ENCODE assay signal across 11 cellular contexts in the genomic region with DNA sequence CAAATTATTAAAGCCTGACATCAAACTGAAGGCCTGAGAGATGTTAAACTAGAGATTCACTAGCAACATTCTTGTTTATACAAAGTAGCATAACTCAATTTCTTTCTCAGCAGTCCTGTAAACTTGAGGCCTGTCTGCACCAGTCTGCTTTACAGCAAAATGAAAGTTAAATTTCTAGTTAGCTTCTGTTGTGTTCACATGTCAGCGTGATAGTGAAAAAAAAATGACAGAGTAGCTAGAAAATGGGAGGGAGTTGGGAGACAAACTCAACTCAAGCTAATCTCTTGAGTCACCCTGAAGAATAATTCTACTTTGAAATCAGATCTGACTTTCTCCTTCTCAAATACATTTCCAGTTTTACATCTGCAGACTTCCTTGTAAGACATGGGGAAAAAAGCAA. TPM values are rescaled to one million over a fixed set of nuclear protein-coding genes. Genes with fewer than 3 reads are reported as not detected.
A peak's percentile ranks its signal among the peaks of the same experiment; 100 is the strongest.
DNase-seq lines count a peak whose midpoint lies in the region; ATAC-seq and TF ChIP-seq lines count a peak whose summit lies in the region.
"Had no signal": no experiment of that assay in that cellular context is flagged by ENCODE, and none has a peak within 500 bp of the region (broad histone marks: within the 10 kb centered on the region; RNA-seq: fewer than 3 reads in every experiment).

No MANE protein-coding gene starts in this region.

- H3K23ac ChIP-seq in H9 (ENCODE audit: insufficient read length, low read depth, low read length) = no peak overlapping the region

- no peak overlapping the region for H2AK5ac ChIP-seq in H9 (ENCODE audit: insufficient read length, low read length)

- no peak overlapping the region for H3K27ac ChIP-seq in H9 (ENCODE audit: insufficient read length, low read depth, low read length)
- H3K27ac ChIP-seq in smooth muscle cell (ENCODE audit: low read depth) = peak overlapping the region; percentile 73

- H3K27me3 Mint-ChIP-seq in H9 (ENCODE audit: low read depth) (no peaks in the 10 kb centered on the region), Calu3 (ENCODE audit: unreplicated experiment) (no peaks in the 10 kb centered on the region)
- peaks cover 21% of the 10 kb centered on the region for H3K27me3 Mint-ChIP-seq in activated T-helper 1 cell treated with anti-CD3 and anti-CD28 coated beads, Interleukin-12 subunit alpha, Interleukin-12 subunit beta, Interleukin-2, Interleukin-4 antibody, amounts not matched to agents 30 ng/mL and 10 ng/mL and 1 ng/mL, durations not matched to agents 14 hours and 24 hours and 36 hours (ENCODE audit: insufficient read depth)

- TF ChIP-seq CTCF in H9 (conservative IDR thresholded peaks at IDR 0.05) (no peak), smooth muscle cell (IDR thresholded peaks at IDR 0.05; ENCODE audit: borderline replicate concordance, insufficient read depth, poor library complexity, severe bottlenecking) (no peak), Calu3 (IDR thresholded peaks at IDR 0.05; ENCODE audit: unreplicated experiment) (no peak)

- H4K5ac ChIP-seq in H9 (ENCODE audit: insufficient read length, low read depth, low read length) = no peak overlapping the region

- peaks cover 20% of the 10 kb centered on the region for H3F3A ChIP-seq in smooth muscle cell (ENCODE audit: low read depth)

- CTCF ChIA-PET in Calu3 (lab: Charles Lee) = interaction anchor here (1.1 kb wide), 1 partner anchor 33 kb away, joined by 3 read pairs; no protein-coding TSS in a partner anchor

- H3K9me3 Mint-ChIP-seq in H9 (peaks cover 0 to 2% of the 10 kb centered on the region in 2 experiments; a peak in 2 of 5 replicates), Calu3 (ENCODE audit: low read depth, unreplicated experiment) (no peaks in the 10 kb centered on the region)
- no peaks in the 10 kb centered on the region for H3K9me3 Mint-ChIP-seq in activated T-helper 1 cell treated with anti-CD3 and anti-CD28 coated beads, Interleukin-12 subunit alpha, Interleukin-12 subunit beta, Interleukin-2, Interleukin-4 antibody, amounts not matched to agents 30 ng/mL and 10 ng/mL and 1 ng/mL, durations not matched to agents 14 hours and 24 hours and 36 hours

- ATAC-seq in HG02610 (IDR thresholded peaks at IDR 0.05; ENCODE audit: unreplicated experiment) = no peak

- no peak overlapping the region for H3K4me3 Mint-ChIP-seq in H9
- no peak overlapping the region for H3K4me3 Mint-ChIP-seq in activated T-helper 1 cell treated with anti-CD3 and anti-CD28 coated beads, Interleukin-12 subunit alpha, Interleukin-12 subunit beta, Interleukin-2, Interleukin-4 antibody, amounts not matched to agents 30 ng/mL and 10 ng/mL and 1 ng/mL, durations not matched to agents 14 hours and 24 hours and 36 hours
- no peak overlapping the region for H3K4me3 Mint-ChIP-seq in Calu3 (ENCODE audit: low read depth, unreplicated experiment)

- no peak overlapping the region for H3K14ac ChIP-seq in H9 (ENCODE audit: insufficient read depth, low read length)

- no peak overlapping the region for H3K4me2 ChIP-seq in H9 (ENCODE audit: insufficient read depth, insufficient read length, low read length)
- peak overlapping the region; percentile 72 for H3K4me2 ChIP-seq in smooth muscle cell

- H3K79me2 ChIP-seq in H9 (ENCODE audit: insufficient read depth, low read length) (peaks cover 23% of the 10 kb centered on the region; the same call in 1 of the 2 replicates), smooth muscle cell (ENCODE audit: low read depth) (peaks cover 93% of the 10 kb centered on the region)

- no peaks in the 10 kb centered on the region for H3K27me3 ChIP-seq in H9 (ENCODE audit: insufficient read depth, low read length)
- no peaks in the 10 kb centered on the region for H3K27me3 ChIP-seq in smooth muscle cell (ENCODE audit: low read depth)

- no peak overlapping the region for H2AFZ ChIP-seq in H9 (ENCODE audit: low read length)
- H2AFZ ChIP-seq in smooth muscle cell (ENCODE audit: low read depth) = no peak overlapping the region

- no peaks in the 10 kb centered on the region for H3K36me3 ChIP-seq in smooth muscle cell (ENCODE audit: low read depth)

- WGBS in H9 (ENCODE audit: extremely low coverage, insufficient read length, low lambda C conversion rate) = no CpG with 5 or more reads among the region's 1 CpG
- 28% methylated on average over 1 of the region's 1 CpG for WGBS in smooth muscle cell (ENCODE audit: low lambda C conversion rate)

- no peak overlapping the region for H3K56ac ChIP-seq in H9 (ENCODE audit: insufficient read length, low read depth, low read length)

- H3K79me1 ChIP-seq in H9 (ENCODE audit: insufficient read depth, low read depth, low read length, poor library complexity, severe bottlenecking) = peaks cover 5% of the 10 kb centered on the region

- no peaks in the 10 kb centered on the region for H3K23me2 ChIP-seq in H9 (ENCODE audit: insufficient read length, low read depth, low read length, poor library complexity, severe bottlenecking)

- H2BK120ac ChIP-seq in H9 (ENCODE audit: low read depth, low read length, poor library complexity, severe bottlenecking) = no peak overlapping the region

- H3K9me3 ChIP-seq in H9 (ENCODE audit: control insufficient read depth, low read depth, low read length) = no peaks in the 10 kb centered on the region
- H3K9me3 ChIP-seq in smooth muscle cell (replicated peaks; ENCODE audit: low read depth) = no peaks in the 10 kb centered on the region

- no peak overlapping the region for H3T11ph ChIP-seq in H9 (ENCODE audit: low read length)

- no peaks in the 10 kb centered on the region for H4K20me1 ChIP-seq in H9 (ENCODE audit: control insufficient read depth, insufficient read depth, insufficient read length)
- peaks cover 93% of the 10 kb centered on the region for H4K20me1 ChIP-seq in smooth muscle cell (ENCODE audit: low read depth)

- H2BK12ac ChIP-seq in H9 (ENCODE audit: insufficient read length, low read depth, low read length) = no peak overlapping the region

- H2BK20ac ChIP-seq in H9 (ENCODE audit: low read depth, low read length, poor library complexity, severe bottlenecking) = no peak overlapping the region

- H3K4ac ChIP-seq in H9 (ENCODE audit: low read depth, low read length) = no peak overlapping the region

- DNase-seq in H9 (no peak), iris pigment epithelial cell (ENCODE audit: low read depth) (peak; percentile 78), smooth muscle cell (lab: John Stamatoyannopoulos, UW; ENCODE audit: unreplicated experiment) (no peak), DMS79 (lab: John Stamatoyannopoulos, UW) (no peak), Calu3 (no peak)
- no peak for DNase-seq in activated T-helper 1 cell treated with anti-CD3 and anti-CD28 coated beads, Interleukin-12 subunit alpha, Interleukin-12 subunit beta, Interleukin-2, Interleukin-4 antibody, amounts not matched to agents 30 ng/mL and 10 ng/mL and 1 ng/mL, durations not matched to agents 14 hours and 24 hours and 36 hours (ENCODE audit: low spot score)
- DNase-seq in central memory CD4-positive, alpha-beta T cell = no peak
- DNase-seq: activated T-cell treated with anti-CD3 and anti-CD28 coated beads for 4 hours, midbrain, T-helper 1 cell had no signal

- H3K27ac Mint-ChIP-seq in H9 (peak overlapping the region in 2 of 3 experiments; percentile 8 to 64; a peak in 2 of 7 replicates), Calu3 (ENCODE audit: unreplicated experiment) (no peak overlapping the region)
- peak overlapping the region; percentile 6 for H3K27ac Mint-ChIP-seq in activated T-helper 1 cell treated with anti-CD3 and anti-CD28 coated beads, Interleukin-12 subunit alpha, Interleukin-12 subunit beta, Interleukin-2, Interleukin-4 antibody, amounts not matched to agents 30 ng/mL and 10 ng/mL and 1 ng/mL, durations not matched to agents 14 hours and 24 hours and 36 hours

- peaks cover 2% of the 10 kb centered on the region; the same call in 1 of the 2 replicates for H3K4me1 ChIP-seq in H9 (ENCODE audit: insufficient read depth, low read length)
- H3K4me1 ChIP-seq in smooth muscle cell (ENCODE audit: low read depth) = peaks cover 34% of the 10 kb centered on the region

- intact Hi-C loops in activated T-helper 1 cell treated with anti-CD3 and anti-CD28 coated beads, Interleukin-12 subunit alpha, Interleukin-12 subunit beta, Interleukin-2, Interleukin-4 antibody, amounts not matched to agents 30 ng/mL and 10 ng/mL and 1 ng/mL, durations not matched to agents 14 hours and 24 hours and 36 hours (cut with micrococcal nuclease) = loop anchor here (10.0 kb wide), 1 partner anchor 397 kb away; no protein-coding TSS in a partner anchor
- intact Hi-C loops in Calu3 (cut with micrococcal nuclease; ENCODE audit: unreplicated experiment) = no loop called here

- H2BK5ac ChIP-seq in H9 (ENCODE audit: insufficient read length, low read length) = no peak overlapping the region

- H4K91ac ChIP-seq in H9 (ENCODE audit: insufficient read length, low read depth, low read length) = no peak overlapping the region

- peak overlapping the region; percentile 5 for H3K4me3 ChIP-seq in smooth muscle cell

- BruUV-seq in Calu3 (replicated peaks; lab: Mats Ljungman, UMichigan) = no TSS peak

- H3K36me3 Mint-ChIP-seq in H9 (ENCODE audit: insufficient read depth in 1 of 3, low read depth in 3 of 3) = peaks cover 12 to 27% (median 25%) of the 10 kb centered on the region in 3 experiments
- no peaks in the 10 kb centered on the region for H3K36me3 Mint-ChIP-seq in activated T-helper 1 cell treated with anti-CD3 and anti-CD28 coated beads, Interleukin-12 subunit alpha, Interleukin-12 subunit beta, Interleukin-2, Interleukin-4 antibody, amounts not matched to agents 30 ng/mL and 10 ng/mL and 1 ng/mL, durations not matched to agents 14 hours and 24 hours and 36 hours (ENCODE audit: low read depth)
- peaks cover 3% of the 10 kb centered on the region for H3K36me3 Mint-ChIP-seq in Calu3 (ENCODE audit: insufficient read depth, unreplicated experiment)

- H3K9ac ChIP-seq in H9 (ENCODE audit: extremely low read depth, insufficient read length, low read length) = no peak overlapping the region
- H3K9ac ChIP-seq in smooth muscle cell (ENCODE audit: low read depth) = no peak overlapping the region

- H3K4me1 Mint-ChIP-seq in H9 = peaks cover 40 to 46% of the 10 kb centered on the region in 2 experiments
- H3K4me1 Mint-ChIP-seq in activated T-helper 1 cell treated with anti-CD3 and anti-CD28 coated beads, Interleukin-12 subunit alpha, Interleukin-12 subunit beta, Interleukin-2, Interleukin-4 antibody, amounts not matched to agents 30 ng/mL and 10 ng/mL and 1 ng/mL, durations not matched to agents 14 hours and 24 hours and 36 hours (ENCODE audit: low read depth) = peaks cover 19% of the 10 kb centered on the region
- H3K4me1 Mint-ChIP-seq in Calu3 (ENCODE audit: low read depth, unreplicated experiment) = peaks cover 57% of the 10 kb centered on the region

- no peak overlapping the region for H4K8ac ChIP-seq in H9 (replicated peaks; ENCODE audit: insufficient read length, low read depth, low read length)

- H2BK15ac ChIP-seq in H9 (ENCODE audit: low read depth, low read length) = no peak overlapping the region

- H3K18ac ChIP-seq in H9 (ENCODE audit: insufficient read length, low read depth, low read length) = no peak overlapping the region

RNA-seq across cellular contexts. Expression of a gene that starts 6.5 kb away (rescaled TPM):
- total RNA-seq in H9 (2021) (82.3 and 84.7 TPM in 2 replicates), smooth muscle cell (144 and 168 TPM in 2 replicates), Calu3 (2022) (63.1 and 64.1 TPM in 2 replicates)
- total RNA-seq in activated T-helper 1 cell treated with anti-CD3 and anti-CD28 coated beads, Interleukin-12 subunit alpha, Interleukin-12 subunit beta, Interleukin-2, Interleukin-4 antibody, amounts not matched to agents 30 ng/mL and 10 ng/mL and 1 ng/mL, durations not matched to agents 14 hours and 24 hours and 36 hours = 3.7 and 3.8 TPM in 2 replicates
- 128 and 151 TPM in 2 replicates for polyA plus RNA-seq in smooth muscle cell

Comparison
In these comparisons a context has a peak if more than half of its experiments do, and no peak if none do; other contexts are left out.
1. RNA of a gene that starts 6.5 kb away (total RNA-seq): 144 to 168 TPM in smooth muscle cell, 82.3 to 84.7 TPM in H9 and 63.1 to 64.1 TPM in Calu3; 3.7 to 3.8 TPM in activated T-helper 1 cell treated with anti-CD3 and anti-CD28 coated beads, Interleukin-12 subunit alpha, Interleukin-12 subunit beta, Interleukin-2, Interleukin-4 antibody, amounts not matched to agents 30 ng/mL and 10 ng/mL and 1 ng/mL, durations not matched to agents 14 hours and 24 hours and 36 hours; every median in the first group is over 10 times any median in the second.